ENCODE assay signal across 9 cellular contexts in the genomic region with DNA sequence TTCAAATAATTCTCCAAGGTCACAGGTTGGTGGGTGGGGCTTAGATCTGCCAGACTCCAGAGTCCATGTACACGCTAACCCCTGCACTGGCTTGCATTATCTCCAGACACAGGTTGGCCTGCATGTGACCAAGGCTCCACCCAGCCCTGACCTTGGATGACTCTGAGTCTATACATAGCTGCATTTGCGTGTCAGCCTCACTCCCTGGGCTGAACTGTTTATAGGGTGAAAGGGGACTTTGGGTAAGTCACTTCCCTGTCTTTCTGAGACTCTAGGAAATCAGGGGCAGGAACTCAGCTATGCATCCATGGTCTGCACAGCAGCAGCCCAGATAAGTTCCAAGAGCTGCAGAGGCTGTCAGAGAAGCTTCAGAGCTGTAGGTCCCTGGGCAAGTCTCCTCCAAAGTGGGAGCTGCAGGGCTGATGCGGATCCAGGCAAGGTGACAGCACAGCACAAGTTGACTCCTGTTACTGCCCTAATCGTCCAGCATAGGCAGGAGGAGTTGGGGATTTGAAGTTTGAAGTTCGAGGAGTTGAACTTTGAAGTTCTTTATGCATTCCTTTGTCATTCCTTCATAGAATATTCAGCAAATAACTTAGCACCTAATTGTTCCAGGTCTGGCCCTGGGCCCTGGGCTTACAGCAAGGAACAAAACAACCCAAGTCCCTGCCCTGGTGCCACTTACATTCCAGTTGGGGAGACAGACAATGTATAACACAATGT. TPM values are rescaled to one million over a fixed set of nuclear protein-coding genes. Genes with fewer than 3 reads are reported as not detected.
DNase-seq lines count a peak whose midpoint lies in the region; ATAC-seq and TF ChIP-seq lines count a peak whose summit lies in the region.
"Had no signal": no experiment of that assay in that cellular context is flagged by ENCODE, and none has a peak within 500 bp of the region (broad histone marks: within the 10 kb centered on the region; RNA-seq: fewer than 3 reads in every experiment).

No MANE protein-coding gene starts in this region.

- H3K9me3 ChIP-seq in stomach: no peaks in the 10 kb centered on the region

- peaks cover 86 to 100% (median 93%) of the 10 kb centered on the region in 4 donors for H3K4me1 ChIP-seq in stomach

- TF ChIP-seq CTCF in fibroblast of the aortic adventitia (IDR thresholded peaks at IDR 0.05; ENCODE audit: insufficient read depth, low read length): no peak
- no peak for TF ChIP-seq CTCF in stomach (IDR thresholded peaks at IDR 0.05)

- H3K4me3 ChIP-seq in fibroblast of the aortic adventitia (ENCODE audit: low read depth, low read length): no peak overlapping the region
- no peak overlapping the region for H3K4me3 ChIP-seq in stomach
- H3K4me3 ChIP-seq: SK-N-MC had no signal

- DNase-seq in fibroblast of the aortic adventitia (ENCODE audit: low read depth) (peak; percentile 51), stomach (peak; percentile 82), occipital lobe (lab: John Stamatoyannopoulos, UW) (no peak), NCI-H226 (no peak)

- peaks cover 0 to 26% (median 20%) of the 10 kb centered on the region in 4 donors for H3K36me3 ChIP-seq in stomach

- TF ChIP-seq POLR2A in Raji (IDR thresholded peaks at IDR 0.05; ENCODE audit: insufficient read depth, low read depth, low read length) (peak; percentile 56), stomach (IDR thresholded peaks at IDR 0.05) (no peak)

- no peak for TF ChIP-seq EP300 in stomach (IDR thresholded peaks at IDR 0.05)

- no peaks in the 10 kb centered on the region for H3K27me3 ChIP-seq in stomach

- peak overlapping the region; percentile 17 to 100 (median 78) for H3K27ac ChIP-seq in stomach
- H3K27ac ChIP-seq: SK-N-MC had no signal

- intact Hi-C loops in stomach (cut with DNase I; ENCODE audit: low total_unique reads): no loop called here

- WGBS in stomach, 5 donors: 29 to 48% (median 34%) methylated on average over 5 of the region's 5 CpGs

- ATAC-seq in GM18519 (IDR thresholded peaks at IDR 0.05; ENCODE audit: low FRiP score, unreplicated experiment) (peak; percentile 33), HG02973 (IDR thresholded peaks at IDR 0.05; ENCODE audit: unreplicated experiment) (peak; percentile 28), HG03457 (IDR thresholded peaks at IDR 0.05; ENCODE audit: unreplicated experiment) (no peak)

RNA-seq across cellular contexts. Expression of gene SLC22A5, which starts 53.4 kb away (rescaled TPM):
- 6.5 TPM in 2 replicates for total RNA-seq in fibroblast of the aortic adventitia (ENCODE audit: low replicate concordance)
- total RNA-seq in stomach: 10 to 100 TPM; 11.4 to 46.1 (median 37.5) TPM
- polyA plus RNA-seq in stomach: 1 to 10 TPM; 2.1 to 5.7 (median 3.0) TPM
- total RNA-seq in occipital lobe: 10.5 TPM

Comparison
In these comparisons a context has a peak if more than half of its experiments do, and no peak if none do; other contexts are left out.
1. DNase-seq: peak in fibroblast of the aortic adventitia (single experiment) and stomach (single experiment); none in occipital lobe (single experiment) and NCI-H226 (single experiment).